Comparison of ENCODE assay signal across 1 cellular context in the genomic region with DNA sequence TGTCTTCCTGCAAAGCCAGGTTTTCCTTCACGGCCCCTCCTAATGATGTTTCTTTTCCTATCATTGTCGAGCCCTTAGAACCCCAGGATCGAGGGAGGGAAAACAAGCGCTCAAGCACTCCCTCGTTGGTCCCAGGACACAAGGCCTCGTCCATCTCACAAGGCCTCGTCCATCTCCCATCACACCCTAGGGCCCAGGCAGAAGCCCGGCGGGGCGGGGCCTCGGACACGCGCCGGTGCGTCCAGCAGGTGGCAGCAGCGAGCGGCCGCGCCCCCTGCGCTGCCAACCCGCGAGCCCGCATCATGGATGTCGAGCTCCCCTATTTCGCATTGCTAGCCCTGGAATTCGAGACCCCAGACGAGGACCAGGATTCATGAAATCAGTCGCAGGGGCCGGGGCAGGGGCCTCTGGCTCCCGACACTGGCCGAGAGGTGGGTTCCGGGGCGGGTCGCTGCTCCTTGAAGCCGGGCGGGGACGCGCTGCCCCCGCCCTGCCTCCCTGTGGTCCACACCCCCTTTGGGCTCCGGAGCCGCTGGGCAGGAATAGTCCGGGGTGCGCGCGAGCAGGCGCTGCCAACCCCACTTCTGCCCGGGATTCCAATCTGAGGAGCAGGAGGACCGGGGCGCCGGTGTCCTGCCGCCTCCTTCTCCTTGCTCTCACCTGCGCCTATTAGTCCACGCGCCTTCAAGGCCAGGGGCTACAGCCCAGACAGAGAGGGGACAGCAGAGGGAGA.
TF ChIP-seq lines count a peak whose summit lies in the region.

Gene ABLIM3, plus strand, starts transcription at position 270 of the 733 bp plus-strand sequence. CDS start 603 bp downstream, outside the sequence.

TF ChIP-seq in HepG2, 621 proteins besides CTCF, POLR2A, EP300 and RAD21 (continued from another document and continues in another):
- TF ChIP-seq, protein P1, sequence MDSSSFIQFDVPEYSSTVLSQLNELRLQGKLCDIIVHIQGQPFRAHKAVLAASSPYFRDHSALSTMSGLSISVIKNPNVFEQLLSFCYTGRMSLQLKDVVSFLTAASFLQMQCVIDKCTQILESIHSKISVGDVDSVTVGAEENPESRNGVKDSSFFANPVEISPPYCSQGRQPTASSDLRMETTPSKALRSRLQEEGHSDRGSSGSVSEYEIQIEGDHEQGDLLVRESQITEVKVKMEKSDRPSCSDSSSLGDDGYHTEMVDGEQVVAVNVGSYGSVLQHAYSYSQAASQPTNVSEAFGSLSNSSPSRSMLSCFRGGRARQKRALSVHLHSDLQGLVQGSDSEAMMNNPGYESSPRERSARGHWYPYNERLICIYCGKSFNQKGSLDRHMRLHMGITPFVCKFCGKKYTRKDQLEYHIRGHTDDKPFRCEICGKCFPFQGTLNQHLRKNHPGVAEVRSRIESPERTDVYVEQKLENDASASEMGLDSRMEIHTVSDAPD (CRISPR knock-in tag; IDR thresholded peaks at IDR 0.05) = 0 out of 2 replicates have a peak, but pooled peaks have one; percentile 24
- TF ChIP-seq, protein P2, sequence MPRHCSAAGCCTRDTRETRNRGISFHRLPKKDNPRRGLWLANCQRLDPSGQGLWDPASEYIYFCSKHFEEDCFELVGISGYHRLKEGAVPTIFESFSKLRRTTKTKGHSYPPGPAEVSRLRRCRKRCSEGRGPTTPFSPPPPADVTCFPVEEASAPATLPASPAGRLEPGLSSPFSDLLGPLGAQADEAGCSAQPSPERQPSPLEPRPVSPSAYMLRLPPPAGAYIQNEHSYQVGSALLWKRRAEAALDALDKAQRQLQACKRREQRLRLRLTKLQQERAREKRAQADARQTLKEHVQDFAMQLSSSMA (CRISPR knock-in tag; IDR thresholded peaks at IDR 0.05) = peak; percentile 78; the same call in 1 of the 2 replicates
- TF ChIP-seq, protein P3, sequence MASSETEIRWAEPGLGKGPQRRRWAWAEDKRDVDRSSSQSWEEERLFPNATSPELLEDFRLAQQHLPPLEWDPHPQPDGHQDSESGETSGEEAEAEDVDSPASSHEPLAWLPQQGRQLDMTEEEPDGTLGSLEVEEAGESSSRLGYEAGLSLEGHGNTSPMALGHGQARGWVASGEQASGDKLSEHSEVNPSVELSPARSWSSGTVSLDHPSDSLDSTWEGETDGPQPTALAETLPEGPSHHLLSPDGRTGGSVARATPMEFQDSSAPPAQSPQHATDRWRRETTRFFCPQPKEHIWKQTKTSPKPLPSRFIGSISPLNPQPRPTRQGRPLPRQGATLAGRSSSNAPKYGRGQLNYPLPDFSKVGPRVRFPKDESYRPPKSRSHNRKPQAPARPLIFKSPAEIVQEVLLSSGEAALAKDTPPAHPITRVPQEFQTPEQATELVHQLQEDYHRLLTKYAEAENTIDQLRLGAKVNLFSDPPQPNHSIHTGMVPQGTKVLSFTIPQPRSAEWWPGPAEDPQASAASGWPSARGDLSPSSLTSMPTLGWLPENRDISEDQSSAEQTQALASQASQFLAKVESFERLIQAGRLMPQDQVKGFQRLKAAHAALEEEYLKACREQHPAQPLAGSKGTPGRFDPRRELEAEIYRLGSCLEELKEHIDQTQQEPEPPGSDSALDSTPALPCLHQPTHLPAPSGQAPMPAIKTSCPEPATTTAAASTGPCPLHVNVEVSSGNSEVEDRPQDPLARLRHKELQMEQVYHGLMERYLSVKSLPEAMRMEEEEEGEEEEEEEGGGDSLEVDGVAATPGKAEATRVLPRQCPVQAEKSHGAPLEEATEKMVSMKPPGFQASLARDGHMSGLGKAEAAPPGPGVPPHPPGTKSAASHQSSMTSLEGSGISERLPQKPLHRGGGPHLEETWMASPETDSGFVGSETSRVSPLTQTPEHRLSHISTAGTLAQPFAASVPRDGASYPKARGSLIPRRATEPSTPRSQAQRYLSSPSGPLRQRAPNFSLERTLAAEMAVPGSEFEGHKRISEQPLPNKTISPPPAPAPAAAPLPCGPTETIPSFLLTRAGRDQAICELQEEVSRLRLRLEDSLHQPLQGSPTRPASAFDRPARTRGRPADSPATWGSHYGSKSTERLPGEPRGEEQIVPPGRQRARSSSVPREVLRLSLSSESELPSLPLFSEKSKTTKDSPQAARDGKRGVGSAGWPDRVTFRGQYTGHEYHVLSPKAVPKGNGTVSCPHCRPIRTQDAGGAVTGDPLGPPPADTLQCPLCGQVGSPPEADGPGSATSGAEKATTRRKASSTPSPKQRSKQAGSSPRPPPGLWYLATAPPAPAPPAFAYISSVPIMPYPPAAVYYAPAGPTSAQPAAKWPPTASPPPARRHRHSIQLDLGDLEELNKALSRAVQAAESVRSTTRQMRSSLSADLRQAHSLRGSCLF (CRISPR knock-in tag; IDR thresholded peaks at IDR 0.05; ENCODE audit: borderline replicate concordance) = 0 out of 2 replicates have a peak, but pooled peaks have one; percentile 48
- TF ChIP-seq, protein P4, sequence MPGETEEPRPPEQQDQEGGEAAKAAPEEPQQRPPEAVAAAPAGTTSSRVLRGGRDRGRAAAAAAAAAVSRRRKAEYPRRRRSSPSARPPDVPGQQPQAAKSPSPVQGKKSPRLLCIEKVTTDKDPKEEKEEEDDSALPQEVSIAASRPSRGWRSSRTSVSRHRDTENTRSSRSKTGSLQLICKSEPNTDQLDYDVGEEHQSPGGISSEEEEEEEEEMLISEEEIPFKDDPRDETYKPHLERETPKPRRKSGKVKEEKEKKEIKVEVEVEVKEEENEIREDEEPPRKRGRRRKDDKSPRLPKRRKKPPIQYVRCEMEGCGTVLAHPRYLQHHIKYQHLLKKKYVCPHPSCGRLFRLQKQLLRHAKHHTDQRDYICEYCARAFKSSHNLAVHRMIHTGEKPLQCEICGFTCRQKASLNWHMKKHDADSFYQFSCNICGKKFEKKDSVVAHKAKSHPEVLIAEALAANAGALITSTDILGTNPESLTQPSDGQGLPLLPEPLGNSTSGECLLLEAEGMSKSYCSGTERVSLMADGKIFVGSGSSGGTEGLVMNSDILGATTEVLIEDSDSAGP (CRISPR knock-in tag; IDR thresholded peaks at IDR 0.05; ENCODE audit: borderline replicate concordance) = peak; percentile 73; the same call in 1 of the 2 replicates
- TF ChIP-seq ZNF496 (CRISPR knock-in tag; IDR thresholded peaks at IDR 0.05; ENCODE audit: insufficient replicate concordance) = no peak
- TF ChIP-seq SNAI1 (CRISPR knock-in tag; IDR thresholded peaks at IDR 0.05; ENCODE audit: borderline replicate concordance) = no peak
- TF ChIP-seq, protein P5, sequence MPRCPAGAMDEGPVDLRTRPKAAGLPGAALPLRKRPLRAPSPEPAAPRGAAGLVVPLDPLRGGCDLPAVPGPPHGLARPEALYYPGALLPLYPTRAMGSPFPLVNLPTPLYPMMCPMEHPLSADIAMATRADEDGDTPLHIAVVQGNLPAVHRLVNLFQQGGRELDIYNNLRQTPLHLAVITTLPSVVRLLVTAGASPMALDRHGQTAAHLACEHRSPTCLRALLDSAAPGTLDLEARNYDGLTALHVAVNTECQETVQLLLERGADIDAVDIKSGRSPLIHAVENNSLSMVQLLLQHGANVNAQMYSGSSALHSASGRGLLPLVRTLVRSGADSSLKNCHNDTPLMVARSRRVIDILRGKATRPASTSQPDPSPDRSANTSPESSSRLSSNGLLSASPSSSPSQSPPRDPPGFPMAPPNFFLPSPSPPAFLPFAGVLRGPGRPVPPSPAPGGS (CRISPR knock-in tag; IDR thresholded peaks at IDR 0.05) = peak; percentile 42; the same call in 1 of the 2 replicates
- TF ChIP-seq TFDP1 (CRISPR knock-in tag; IDR thresholded peaks at IDR 0.05; ENCODE audit: borderline replicate concordance) = peak; percentile 75; the same call in 1 of the 2 replicates
- peak; percentile 33; the same call in 1 of the 2 replicates for TF ChIP-seq BCL6 (CRISPR knock-in tag; IDR thresholded peaks at IDR 0.05)
- TF ChIP-seq, protein P6, sequence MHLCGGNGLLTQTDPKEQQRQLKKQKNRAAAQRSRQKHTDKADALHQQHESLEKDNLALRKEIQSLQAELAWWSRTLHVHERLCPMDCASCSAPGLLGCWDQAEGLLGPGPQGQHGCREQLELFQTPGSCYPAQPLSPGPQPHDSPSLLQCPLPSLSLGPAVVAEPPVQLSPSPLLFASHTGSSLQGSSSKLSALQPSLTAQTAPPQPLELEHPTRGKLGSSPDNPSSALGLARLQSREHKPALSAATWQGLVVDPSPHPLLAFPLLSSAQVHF (CRISPR knock-in tag; IDR thresholded peaks at IDR 0.05) = 0 out of 2 replicates have a peak, but pooled peaks have one; percentile 18
- TF ChIP-seq PRPF4 (IDR thresholded peaks at IDR 0.05; ENCODE audit: low read depth, low read length, poor library complexity, severe bottlenecking) = no peak
- TF ChIP-seq ZNF543 (CRISPR knock-in tag; IDR thresholded peaks at IDR 0.05) = 0 out of 2 replicates have a peak, but pooled peaks have one; percentile 77
- TF ChIP-seq REL (CRISPR knock-in tag; conservative IDR thresholded peaks at IDR 0.05) = no peak
- TF ChIP-seq, protein P7, sequence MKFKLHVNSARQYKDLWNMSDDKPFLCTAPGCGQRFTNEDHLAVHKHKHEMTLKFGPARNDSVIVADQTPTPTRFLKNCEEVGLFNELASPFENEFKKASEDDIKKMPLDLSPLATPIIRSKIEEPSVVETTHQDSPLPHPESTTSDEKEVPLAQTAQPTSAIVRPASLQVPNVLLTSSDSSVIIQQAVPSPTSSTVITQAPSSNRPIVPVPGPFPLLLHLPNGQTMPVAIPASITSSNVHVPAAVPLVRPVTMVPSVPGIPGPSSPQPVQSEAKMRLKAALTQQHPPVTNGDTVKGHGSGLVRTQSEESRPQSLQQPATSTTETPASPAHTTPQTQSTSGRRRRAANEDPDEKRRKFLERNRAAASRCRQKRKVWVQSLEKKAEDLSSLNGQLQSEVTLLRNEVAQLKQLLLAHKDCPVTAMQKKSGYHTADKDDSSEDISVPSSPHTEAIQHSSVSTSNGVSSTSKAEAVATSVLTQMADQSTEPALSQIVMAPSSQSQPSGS (CRISPR knock-in tag; IDR thresholded peaks at IDR 0.05) = 0 out of 2 replicates have a peak, but pooled peaks have one; percentile 24
- TF ChIP-seq TP53 (CRISPR knock-in tag; conservative IDR thresholded peaks at IDR 0.05) = 0 out of 2 replicates have a peak, but pooled peaks have one; percentile 36
- TF ChIP-seq RFXAP (CRISPR knock-in tag; IDR thresholded peaks at IDR 0.05; ENCODE audit: borderline replicate concordance) = peak; percentile 44; the same call in 1 of the 2 replicates
- 0 out of 2 replicates have a peak, but pooled peaks have one; percentile 41 for TF ChIP-seq ZNF589 (CRISPR knock-in tag; conservative IDR thresholded peaks at IDR 0.05)
- no peak for TF ChIP-seq CHD2 (IDR thresholded peaks at IDR 0.05; ENCODE audit: low read depth, low read length)
- TF ChIP-seq TMF1 (CRISPR knock-in tag; IDR thresholded peaks at IDR 0.05; ENCODE audit: low read depth) = 0 out of 2 replicates have a peak, but pooled peaks have one; percentile 68
- TF ChIP-seq TFDP2 (CRISPR knock-in tag; IDR thresholded peaks at IDR 0.05) = peak; percentile 65
- peak; percentile 39; the same call in 1 of the 2 replicates for TF ChIP-seq HOXD1 (CRISPR knock-in tag; IDR thresholded peaks at IDR 0.05)
- TF ChIP-seq, protein P8, sequence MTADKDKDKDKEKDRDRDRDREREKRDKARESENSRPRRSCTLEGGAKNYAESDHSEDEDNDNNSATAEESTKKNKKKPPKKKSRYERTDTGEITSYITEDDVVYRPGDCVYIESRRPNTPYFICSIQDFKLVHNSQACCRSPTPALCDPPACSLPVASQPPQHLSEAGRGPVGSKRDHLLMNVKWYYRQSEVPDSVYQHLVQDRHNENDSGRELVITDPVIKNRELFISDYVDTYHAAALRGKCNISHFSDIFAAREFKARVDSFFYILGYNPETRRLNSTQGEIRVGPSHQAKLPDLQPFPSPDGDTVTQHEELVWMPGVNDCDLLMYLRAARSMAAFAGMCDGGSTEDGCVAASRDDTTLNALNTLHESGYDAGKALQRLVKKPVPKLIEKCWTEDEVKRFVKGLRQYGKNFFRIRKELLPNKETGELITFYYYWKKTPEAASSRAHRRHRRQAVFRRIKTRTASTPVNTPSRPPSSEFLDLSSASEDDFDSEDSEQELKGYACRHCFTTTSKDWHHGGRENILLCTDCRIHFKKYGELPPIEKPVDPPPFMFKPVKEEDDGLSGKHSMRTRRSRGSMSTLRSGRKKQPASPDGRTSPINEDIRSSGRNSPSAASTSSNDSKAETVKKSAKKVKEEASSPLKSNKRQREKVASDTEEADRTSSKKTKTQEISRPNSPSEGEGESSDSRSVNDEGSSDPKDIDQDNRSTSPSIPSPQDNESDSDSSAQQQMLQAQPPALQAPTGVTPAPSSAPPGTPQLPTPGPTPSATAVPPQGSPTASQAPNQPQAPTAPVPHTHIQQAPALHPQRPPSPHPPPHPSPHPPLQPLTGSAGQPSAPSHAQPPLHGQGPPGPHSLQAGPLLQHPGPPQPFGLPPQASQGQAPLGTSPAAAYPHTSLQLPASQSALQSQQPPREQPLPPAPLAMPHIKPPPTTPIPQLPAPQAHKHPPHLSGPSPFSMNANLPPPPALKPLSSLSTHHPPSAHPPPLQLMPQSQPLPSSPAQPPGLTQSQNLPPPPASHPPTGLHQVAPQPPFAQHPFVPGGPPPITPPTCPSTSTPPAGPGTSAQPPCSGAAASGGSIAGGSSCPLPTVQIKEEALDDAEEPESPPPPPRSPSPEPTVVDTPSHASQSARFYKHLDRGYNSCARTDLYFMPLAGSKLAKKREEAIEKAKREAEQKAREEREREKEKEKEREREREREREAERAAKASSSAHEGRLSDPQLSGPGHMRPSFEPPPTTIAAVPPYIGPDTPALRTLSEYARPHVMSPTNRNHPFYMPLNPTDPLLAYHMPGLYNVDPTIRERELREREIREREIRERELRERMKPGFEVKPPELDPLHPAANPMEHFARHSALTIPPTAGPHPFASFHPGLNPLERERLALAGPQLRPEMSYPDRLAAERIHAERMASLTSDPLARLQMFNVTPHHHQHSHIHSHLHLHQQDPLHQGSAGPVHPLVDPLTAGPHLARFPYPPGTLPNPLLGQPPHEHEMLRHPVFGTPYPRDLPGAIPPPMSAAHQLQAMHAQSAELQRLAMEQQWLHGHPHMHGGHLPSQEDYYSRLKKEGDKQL (CRISPR knock-in tag; IDR thresholded peaks at IDR 0.05; ENCODE audit: low read depth) = no peak
- no peak for TF ChIP-seq FLYWCH1 (CRISPR knock-in tag; IDR thresholded peaks at IDR 0.05)
- peak; percentile 90 for TF ChIP-seq ZFX (CRISPR knock-in tag; IDR thresholded peaks at IDR 0.05; ENCODE audit: low read depth)
- TF ChIP-seq ZNF251 (CRISPR knock-in tag; IDR thresholded peaks at IDR 0.05) = no peak
